9 cellular contexts compared by ENCODE assay signal in the genomic region with DNA sequence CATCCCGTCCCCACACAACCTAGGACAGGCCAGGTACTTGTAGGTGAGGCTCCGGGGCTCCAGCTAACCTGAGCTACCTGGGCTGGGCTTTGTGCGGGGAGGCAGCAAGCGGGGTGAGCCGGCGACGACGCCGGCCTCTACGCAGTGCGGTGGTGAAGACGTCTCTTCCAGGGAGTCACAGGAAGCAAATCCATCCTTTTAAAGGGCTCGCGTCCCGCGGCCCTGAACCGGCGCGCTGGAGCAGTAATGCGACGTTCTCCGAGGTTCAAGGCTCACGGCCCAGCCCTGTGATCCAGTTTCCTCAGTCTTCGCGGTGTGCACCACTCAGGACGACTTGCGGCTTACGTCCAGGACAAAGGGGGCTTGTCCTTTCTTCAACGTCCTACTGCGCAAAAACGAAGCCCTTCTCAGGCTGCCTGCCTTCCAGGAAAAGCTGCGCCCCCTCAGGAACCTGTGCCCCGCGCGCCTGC. TPM values are rescaled to one million over a fixed set of nuclear protein-coding genes. Genes with fewer than 3 reads are reported as not detected.
DNase-seq lines count a peak whose midpoint lies in the region; ATAC-seq, FAIRE-seq and TF ChIP-seq lines count a peak whose summit lies in the region.
"Had no signal": no experiment of that assay in that cellular context is flagged by ENCODE, and none has a peak within 500 bp of the region (broad histone marks: within the 10 kb centered on the region; RNA-seq: fewer than 3 reads in every experiment).

No MANE protein-coding gene starts in this region.

- peak overlapping the region; percentile 78 for H3K4me3 ChIP-seq in CD8-positive, alpha-beta memory T cell (ENCODE audit: low read length)
- H3K4me3 ChIP-seq in skeletal muscle tissue (ENCODE audit: low read length in 3 of 3): peak overlapping the region; percentile 70 to 86 (median 78)

- TF ChIP-seq CTCF in MCF 10A (IDR thresholded peaks at IDR 0.05; ENCODE audit: unreplicated experiment): no peak

- no peaks in the 10 kb centered on the region for H3K27me3 ChIP-seq in CD8-positive, alpha-beta memory T cell (ENCODE audit: insufficient read depth, low read length, poor library complexity, severe bottlenecking)
- H3K27me3 ChIP-seq in skeletal muscle tissue (ENCODE audit: control insufficient read depth in 3 of 3, insufficient read depth in 3 of 3, low read length in 3 of 3): peaks cover 3 to 4% (median 4%) of the 10 kb centered on the region in 3 donors

- no peak for FAIRE-seq in HTR-8/SVneo (lab: Jason Lieb, UNC)
- FAIRE-seq: colon had no signal

- H3K27me3 Mint-ChIP-seq in CD8-positive, alpha-beta memory T cell: peaks cover 0 to 6% of the 10 kb centered on the region in 2 donors
- no peaks in the 10 kb centered on the region for H3K27me3 Mint-ChIP-seq in MCF 10A (ENCODE audit: insufficient read depth, unreplicated experiment)
- H3K27me3 Mint-ChIP-seq in immature natural killer cell (ENCODE audit: low read depth in 3 of 3): peaks cover 7 to 14% (median 10%) of the 10 kb centered on the region in 3 donors

- no TSS peak for BruUV-seq in MCF 10A (replicated peaks; lab: Mats Ljungman, UMichigan)

- CTCF ChIA-PET in CD8-positive, alpha-beta memory T cell (lab: Charles Lee): interaction anchor here (1.2 to 1.3 kb wide), 2 partner anchors 65 to 413 kb away, joined by 3 read pairs; partner anchors contain the start of gene CDK20
- CTCF ChIA-PET in MCF 10A (lab: Yijun Ruan, JAX): interaction anchor here (0.6 to 1.6 kb wide), 5 partner anchors 20 to 606 kb away, joined by 3 to 4 read pairs (median 3); no protein-coding TSS in a partner anchor

- peak overlapping the region; percentile 89 to 97 (median 93) for H3K27ac Mint-ChIP-seq in CD8-positive, alpha-beta memory T cell
- H3K27ac Mint-ChIP-seq in MCF 10A (ENCODE audit: low read depth, unreplicated experiment) (peak overlapping the region; percentile 94), immature natural killer cell (peak overlapping the region; percentile 66 to 92 (median 87))

- no peaks in the 10 kb centered on the region for H3K9me3 ChIP-seq in CD8-positive, alpha-beta memory T cell (ENCODE audit: low read length)
- no peaks in the 10 kb centered on the region for H3K9me3 ChIP-seq in skeletal muscle tissue (ENCODE audit: control insufficient read depth in 3 of 3, low read length in 3 of 3)

- peak overlapping the region; percentile 86 to 96 (median 88) for H3K4me3 Mint-ChIP-seq in CD8-positive, alpha-beta memory T cell
- H3K4me3 Mint-ChIP-seq in MCF 10A (ENCODE audit: unreplicated experiment): peak overlapping the region; percentile 99
- H3K4me3 Mint-ChIP-seq in immature natural killer cell: peak overlapping the region; percentile 83 to 90 (median 86)

- peak in 2 of 5 donors; percentile 47 to 67 for DNase-seq in CD8-positive, alpha-beta memory T cell
- peak; percentile 32 for DNase-seq in HTR-8/SVneo (ENCODE audit: insufficient read length, low spot score)
- peak in 3 of 5 experiments; percentile 5 to 48 (median 30) for DNase-seq in T-helper 2 cell
- DNase-seq in MCF 10A (ENCODE audit: unreplicated experiment): peak; percentile 60
- DNase-seq in immature natural killer cell: no peak
- no peak for DNase-seq in SIG-M5 treated with dmso at 0.1 percent for 504 hours (lab: John Stamatoyannopoulos, UW; ENCODE audit: unreplicated experiment)

- H3K4me1 ChIP-seq in CD8-positive, alpha-beta memory T cell (ENCODE audit: insufficient read depth, low read length): peaks cover 10% of the 10 kb centered on the region
- peaks cover 5 to 12% (median 9%) of the 10 kb centered on the region in 3 donors for H3K4me1 ChIP-seq in skeletal muscle tissue (ENCODE audit: control insufficient read depth in 3 of 3, insufficient read depth in 3 of 3, low read length in 3 of 3)

- ATAC-seq in GM19452 (IDR thresholded peaks at IDR 0.05; ENCODE audit: unreplicated experiment): peak; percentile 1

- POLR2A ChIA-PET in CD8-positive, alpha-beta memory T cell (lab: Charles Lee): no interaction called here
- POLR2A ChIA-PET in MCF 10A (lab: Yijun Ruan, JAX): interaction anchor here (0.6 to 2.6 kb wide), 17 partner anchors 9 to 924 kb away, joined by 3 to 20 read pairs (median 4); partner anchors contain the start of genes CDK20 and CTSL

- peak overlapping the region; percentile 53 for H3K27ac ChIP-seq in CD8-positive, alpha-beta memory T cell (ENCODE audit: low read depth, low read length)
- H3K27ac ChIP-seq in skeletal muscle tissue (ENCODE audit: low read depth, low read length): peak overlapping the region; percentile 56

- H3K36me3 Mint-ChIP-seq in CD8-positive, alpha-beta memory T cell: peaks cover 0 to 7% (median 0%) of the 10 kb centered on the region in 3 donors
- H3K36me3 Mint-ChIP-seq in MCF 10A (ENCODE audit: insufficient read depth, unreplicated experiment) (peaks cover 19% of the 10 kb centered on the region), immature natural killer cell (no peaks in the 10 kb centered on the region)

- no peaks in the 10 kb centered on the region for H3K9me3 Mint-ChIP-seq in CD8-positive, alpha-beta memory T cell
- H3K9me3 Mint-ChIP-seq in MCF 10A (ENCODE audit: unreplicated experiment) (no peaks in the 10 kb centered on the region), immature natural killer cell (no peaks in the 10 kb centered on the region)

- H3K4me1 Mint-ChIP-seq in CD8-positive, alpha-beta memory T cell: peaks cover 16 to 39% (median 32%) of the 10 kb centered on the region in 3 donors
- H3K4me1 Mint-ChIP-seq in MCF 10A (ENCODE audit: insufficient read depth, unreplicated experiment) (peaks cover 24% of the 10 kb centered on the region), immature natural killer cell (peaks cover 26 to 38% of the 10 kb centered on the region in 2 donors)

- intact Hi-C loops in MCF 10A (cut with micrococcal nuclease): loop anchor here (1.0 to 5.0 kb wide), 6 partner anchors 147 to 413 kb away; partner anchors contain the start of genes CDK20 and NXNL2

- H3K9ac ChIP-seq in skeletal muscle tissue (ENCODE audit: low read depth in 1 of 3, low read length in 3 of 3): peak overlapping the region; percentile 51 to 70 (median 55)

- H3K36me3 ChIP-seq in CD8-positive, alpha-beta memory T cell (ENCODE audit: insufficient read depth, low read length): no peaks in the 10 kb centered on the region
- no peaks in the 10 kb centered on the region for H3K36me3 ChIP-seq in skeletal muscle tissue (ENCODE audit: control insufficient read depth in 3 of 3, insufficient read depth in 3 of 3, low read length in 3 of 3)

RNA-seq across cellular contexts. Expression of gene SPIN1, which starts 0.5 kb away (rescaled TPM):
- total RNA-seq in CD8-positive, alpha-beta memory T cell: 10 to 100 TPM; 21.9 to 24.1 TPM
- polyA plus RNA-seq in CD8-positive, alpha-beta memory T cell: 22.9 TPM
- total RNA-seq in MCF 10A (2022): 75.1 and 80.9 TPM in 2 replicates
- polyA plus RNA-seq in immature natural killer cell: 10 to 100 TPM; 24.5 to 49.1 (median 35.1) TPM
- total RNA-seq in skeletal muscle tissue: 60.5 TPM

Comparison
In these comparisons a context has a peak if more than half of its experiments do, and no peak if none do; other contexts are left out.
1. DNase-seq: peak in HTR-8/SVneo (single experiment), T-helper 2 cell (3 of 5) and MCF 10A (single experiment); none in immature natural killer cell (0 of 3) and SIG-M5 treated with dmso at 0.1 percent for 504 hours (single experiment).
2. Peak in every context shown above with its lines, with median percentiles within 50 percentile points of each other: H3K27ac Mint-ChIP-seq and H3K4me3 Mint-ChIP-seq.